In genomic region chr10:60252688-60253087, GRCh38 we compare ENCODE assay signal across 19 cellular contexts.
DNase-seq lines count a peak whose midpoint lies in the region; ATAC-seq and TF ChIP-seq lines count a peak whose summit lies in the region.
"Had no signal": no experiment of that assay in that cellular context is flagged by ENCODE, and none has a peak within 500 bp of the region (broad histone marks: within the 10 kb centered on the region; RNA-seq: fewer than 3 reads in every experiment).

No MANE protein-coding gene starts in this region.

- H3K27me3 Mint-ChIP-seq in WTC11 (ENCODE audit: low read depth) (no peaks in the 10 kb centered on the region), endodermal cell (ENCODE audit: insufficient read depth) (no peaks in the 10 kb centered on the region)
- H3K27me3 Mint-ChIP-seq: B cell; CD4-positive, CD25-positive, alpha-beta regulatory T cell had no signal

- no peak overlapping the region for H2AK5ac ChIP-seq in mesendoderm (ENCODE audit: low read length)

- 93 to 95% methylated on average over 4 of the region's 4 CpGs for WGBS in endodermal cell (ENCODE audit: insufficient coverage in 1 of 2, insufficient read length in 1 of 2), 2 experiments
- WGBS in mesendoderm (ENCODE audit: extremely low coverage, insufficient coverage, low lambda C conversion rate) = no CpG with 5 or more reads among the region's 4 CpGs

- H3K4me3 Mint-ChIP-seq in WTC11 (no peak overlapping the region), endodermal cell (no peak overlapping the region)
- H3K4me3 Mint-ChIP-seq: B cell; CD4-positive, CD25-positive, alpha-beta regulatory T cell; CD8-positive, alpha-beta memory T cell had no signal

- no peak overlapping the region for H3K18ac ChIP-seq in mesendoderm (ENCODE audit: low read length)

- H3K4me1 ChIP-seq in endodermal cell (ENCODE audit: control insufficient read depth, insufficient read depth, low read length) (peaks cover 6% of the 10 kb centered on the region), mesendoderm (ENCODE audit: control insufficient read depth, low read depth, low read length) (no peaks in the 10 kb centered on the region)
- H3K4me1 ChIP-seq: BLaER1 treated with 17β-estradiol and CSF1 and Interleukin-3, amounts not matched to agents 10 nM and 100 nM had no signal

- no peaks in the 10 kb centered on the region for H3K27me3 ChIP-seq in endodermal cell (ENCODE audit: control insufficient read depth, insufficient read depth, low read length, poor library complexity, severe bottlenecking)
- H3K27me3 ChIP-seq in mesendoderm (ENCODE audit: insufficient read depth, low read length, poor library complexity) = no peaks in the 10 kb centered on the region
- H3K27me3 ChIP-seq: BLaER1 treated with 17β-estradiol and CSF1 and Interleukin-3, amounts not matched to agents 10 nM and 100 nM had no signal

- H3K36me3 ChIP-seq in endodermal cell (ENCODE audit: control insufficient read depth, insufficient read depth, low read length) (no peaks in the 10 kb centered on the region), mesendoderm (ENCODE audit: control insufficient read depth, insufficient read depth, low read length) (no peaks in the 10 kb centered on the region)
- H3K36me3 ChIP-seq: BLaER1 treated with 17β-estradiol and CSF1 and Interleukin-3, amounts not matched to agents 10 nM and 100 nM; HAP-1 had no signal

- H3K9ac ChIP-seq in endodermal cell (ENCODE audit: extremely low read depth, low read length, poor library complexity, severe bottlenecking) = no peak overlapping the region
- H3K9ac ChIP-seq in mesendoderm (ENCODE audit: low read length) = no peak overlapping the region
- H3K9ac ChIP-seq: BLaER1 treated with 17β-estradiol and CSF1 and Interleukin-3, amounts not matched to agents 10 nM and 100 nM had no signal

- POLR2A ChIA-PET in WTC11 (lab: Charles Lee) = no interaction called here

- H3K4me3 ChIP-seq in endodermal cell (ENCODE audit: low read length) = no peak overlapping the region
- H3K4me3 ChIP-seq in mesendoderm (ENCODE audit: low read length) = no peak overlapping the region
- H3K4me3 ChIP-seq: BLaER1 treated with 17β-estradiol and CSF1 and Interleukin-3, amounts not matched to agents 10 nM and 100 nM; GM12878; HAP-1 had no signal

- H3K27ac Mint-ChIP-seq in WTC11 (no peak overlapping the region), endodermal cell (no peak overlapping the region)
- H3K27ac Mint-ChIP-seq: B cell; CD4-positive, CD25-positive, alpha-beta regulatory T cell had no signal

- no peak overlapping the region for H2BK120ac ChIP-seq in mesendoderm (ENCODE audit: low read depth, low read length)

- H3K23ac ChIP-seq in mesendoderm (ENCODE audit: low read length) = no peak overlapping the region

- no peak overlapping the region for H4K5ac ChIP-seq in mesendoderm (ENCODE audit: low read length)

- H2BK5ac ChIP-seq in mesendoderm (ENCODE audit: low read length) = no peak overlapping the region

- ATAC-seq in WTC11 = peak; percentile 61
- no peak for ATAC-seq in GM19324 (IDR thresholded peaks at IDR 0.05; ENCODE audit: low FRiP score, unreplicated experiment)
- no peak for ATAC-seq in HG03196 (IDR thresholded peaks at IDR 0.05; ENCODE audit: unreplicated experiment)
- ATAC-seq: GM12878 had no signal

- H3K4me2 ChIP-seq in mesendoderm (ENCODE audit: low read length) = no peak overlapping the region
- H3K4me2 ChIP-seq: BLaER1 treated with 17β-estradiol and CSF1 and Interleukin-3, amounts not matched to agents 10 nM and 100 nM had no signal

- H3K56ac ChIP-seq in mesendoderm (ENCODE audit: low read length) = no peak overlapping the region

- H3K9me3 Mint-ChIP-seq in WTC11 = no peaks in the 10 kb centered on the region
- H3K9me3 Mint-ChIP-seq in endodermal cell = no peaks in the 10 kb centered on the region
- H3K9me3 Mint-ChIP-seq: CD8-positive, alpha-beta memory T cell had no signal

- no peaks in the 10 kb centered on the region for H3K79me1 ChIP-seq in mesendoderm (ENCODE audit: low read length)

- peak; percentile 2; the same call in 1 of the 2 replicates for TF ChIP-seq CTCF in GM12874 (IDR thresholded peaks at IDR 0.05; ENCODE audit: insufficient read depth, low read depth, low read length)
- peak; percentile 25; the same call in 1 of the 2 replicates for TF ChIP-seq CTCF in WTC11 (IDR thresholded peaks at IDR 0.05)
- peak; percentile 50 for TF ChIP-seq CTCF in endodermal cell (conservative IDR thresholded peaks at IDR 0.05)

- H3K36me3 Mint-ChIP-seq in WTC11 (no peaks in the 10 kb centered on the region), endodermal cell (ENCODE audit: low read depth) (no peaks in the 10 kb centered on the region)
- H3K36me3 Mint-ChIP-seq: CD4-positive, CD25-positive, alpha-beta regulatory T cell had no signal

- H3K4me1 Mint-ChIP-seq in WTC11 (peaks cover 2% of the 10 kb centered on the region), endodermal cell (peaks cover 6% of the 10 kb centered on the region)
- H3K4me1 Mint-ChIP-seq: CD4-positive, CD25-positive, alpha-beta regulatory T cell; CD8-positive, alpha-beta memory T cell had no signal

- no peaks in the 10 kb centered on the region for H3K9me3 ChIP-seq in endodermal cell (ENCODE audit: control insufficient read depth, low read length)
- H3K9me3 ChIP-seq: BLaER1 treated with 17β-estradiol and CSF1 and Interleukin-3, amounts not matched to agents 10 nM and 100 nM; HAP-1 had no signal

- no peak overlapping the region for H3K4ac ChIP-seq in mesendoderm (ENCODE audit: low read depth, low read length)

- no peak for DNase-seq in WTC11 (ENCODE audit: low spot score)
- DNase-seq in endodermal cell = no peak
- peak; percentile 8 for DNase-seq in mesendoderm
- no peak for DNase-seq in NCI-H2171 (lab: John Stamatoyannopoulos, UW)
- DNase-seq: CD4-positive, CD25-positive, alpha-beta regulatory T cell; CD8-positive, alpha-beta memory T cell; COR-L47; DMS 273 treated with DMSO at 0.1 percent for 48 hours; DND-41; EL; GOT3 had no signal

- H4K8ac ChIP-seq in mesendoderm (ENCODE audit: low read depth, low read length) = no peak overlapping the region

- no peak overlapping the region for H3K27ac ChIP-seq in endodermal cell (ENCODE audit: low read depth, low read length)
- H3K27ac ChIP-seq in mesendoderm (ENCODE audit: low read depth, low read length) = no peak overlapping the region
- H3K27ac ChIP-seq: BLaER1 treated with 17β-estradiol and CSF1 and Interleukin-3, amounts not matched to agents 10 nM and 100 nM; HL-60 had no signal

- no peaks in the 10 kb centered on the region for H3K79me2 ChIP-seq in mesendoderm (ENCODE audit: control insufficient read depth, insufficient read depth, low read length)

- CTCF ChIA-PET in WTC11 (lab: Charles Lee) = no interaction called here

- H2BK15ac ChIP-seq in mesendoderm (replicated peaks; ENCODE audit: low read depth) = no peak overlapping the region

TF ChIP-seq in WTC11, 78 proteins besides CTCF, POLR2A, EP300 and RAD21 (continues in another document):
- no peak for TF ChIP-seq GRHL2 (CRISPR knock-in tag; IDR thresholded peaks at IDR 0.05; ENCODE audit: insufficient replicate concordance, severe bottlenecking)
- no peak for TF ChIP-seq ELF4 (CRISPR knock-in tag; IDR thresholded peaks at IDR 0.05; ENCODE audit: low read depth)
- no peak for TF ChIP-seq JUN (CRISPR knock-in tag; IDR thresholded peaks at IDR 0.05)
- no peak for TF ChIP-seq TEAD4 (CRISPR knock-in tag; IDR thresholded peaks at IDR 0.05)
- no peak for TF ChIP-seq ATF6 (CRISPR knock-in tag; IDR thresholded peaks at IDR 0.05)
- no peak for TF ChIP-seq ZNF416 (CRISPR knock-in tag; IDR thresholded peaks at IDR 0.05)
- TF ChIP-seq ATF3 (CRISPR knock-in tag; conservative IDR thresholded peaks at IDR 0.05) = no peak
- TF ChIP-seq ZNF138 (CRISPR knock-in tag; conservative IDR thresholded peaks at IDR 0.05) = no peak
- no peak for TF ChIP-seq MLX (CRISPR knock-in tag; IDR thresholded peaks at IDR 0.05)
- no peak for TF ChIP-seq MYBL2 (CRISPR knock-in tag; IDR thresholded peaks at IDR 0.05)
- TF ChIP-seq FOXK1 (CRISPR knock-in tag; IDR thresholded peaks at IDR 0.05) = no peak
- no peak for TF ChIP-seq ATF1 (CRISPR knock-in tag; IDR thresholded peaks at IDR 0.05)
- TF ChIP-seq E2F4 (CRISPR knock-in tag; IDR thresholded peaks at IDR 0.05; ENCODE audit: borderline replicate concordance, low read depth) = no peak
- no peak for TF ChIP-seq RELA (CRISPR knock-in tag; IDR thresholded peaks at IDR 0.05; ENCODE audit: borderline replicate concordance)
